Comparison of ENCODE assay signal across 8 cellular contexts in genomic region chr5:80091792-80092192, GRCh38. TPM values are rescaled to one million over a fixed set of nuclear protein-coding genes. Genes with fewer than 3 reads are reported as not detected.
DNase-seq lines count a peak whose midpoint lies in the region; ATAC-seq, FAIRE-seq and TF ChIP-seq lines count a peak whose summit lies in the region.
"Not testable (repeated sequence)": the region's sequence is repeated elsewhere in the genome, so short reads cannot be mapped to it uniquely, and the experiment has no call there.

No MANE protein-coding gene starts in this region.

- H3K4me1 ChIP-seq in kidney (ENCODE audit: control insufficient read depth in 1 of 2, insufficient read depth in 1 of 2, low read depth in 1 of 2, low read length in 2 of 2): peaks cover 0 to 15% of the 10 kb centered on the region in 2 donors

- not testable (repeated sequence) for H3K27me3 Mint-ChIP-seq in effector memory CD8-positive, alpha-beta T cell

- CTCF ChIA-PET in AG04449 (lab: Yijun Ruan, JAX): interaction anchor here (0.6 to 9.6 kb wide), 49 partner anchors 8 to 583 kb away, joined by 3 to 309 read pairs (median 5); partner anchors contain the start of genes HOMER1 and SERINC5

- peak overlapping the region; percentile 17 to 60 for H3K27ac Mint-ChIP-seq in effector memory CD8-positive, alpha-beta T cell

- not testable (repeated sequence) for H3K9me3 Mint-ChIP-seq in effector memory CD8-positive, alpha-beta T cell

- intact Hi-C loops in kidney (cut with DNase I): loop anchor here (10.0 kb wide), 1 partner anchor 203 kb away; no protein-coding TSS in a partner anchor

- FAIRE-seq in kidney (lab: Jason Lieb, UNC): peak; percentile 74

- POLR2A ChIA-PET in AG04449 (lab: Yijun Ruan, JAX): interaction anchor here (0.7 kb wide), 1 partner anchor 215 kb away, joined by 4 read pairs; no protein-coding TSS in a partner anchor

- TF ChIP-seq CTCF in AG04449 (IDR thresholded peaks at IDR 0.05; ENCODE audit: insufficient read depth, low read length, missing control alignments) (peak; percentile 32), GM12872 (IDR thresholded peaks at IDR 0.05; ENCODE audit: insufficient read depth, low read depth, low read length) (peak; percentile 49), NB4 (IDR thresholded peaks at IDR 0.05; ENCODE audit: low read depth, low read length) (peak; percentile 36), kidney (IDR thresholded peaks at IDR 0.05; ENCODE audit: borderline replicate concordance, extremely low read depth, insufficient read depth) (peak; percentile 67), retinal pigment epithelial cell (conservative IDR thresholded peaks at IDR 0.05; ENCODE audit: low read depth, low read length) (peak; percentile 54)

- TF ChIP-seq POLR2A in NB4 (IDR thresholded peaks at IDR 0.05; ENCODE audit: extremely low read depth, insufficient read length): not testable (repeated sequence)

- not testable (repeated sequence) for DNase-seq in AG04449 (ENCODE audit: low read depth, low spot score); kidney; retinal pigment epithelial cell (ENCODE audit: low read depth)
- DNase-seq in NB4 (ENCODE audit: low read depth) (peak; percentile 68), RKO (ENCODE audit: low spot score) (peak; percentile 64)
- peak; percentile 52 for DNase-seq in activated T-cell treated with anti-CD3 and anti-CD28 coated beads, Interleukin-2, amount 50 U/mL, for 1 hour
- DNase-seq in effector memory CD8-positive, alpha-beta T cell: peak; percentile 17 to 40 (median 27)

- H3K9ac ChIP-seq in kidney (ENCODE audit: low read length in 2 of 2): not testable (repeated sequence)

- peak; percentile 69 for ATAC-seq in effector memory CD8-positive, alpha-beta T cell (replicated peaks)

- not testable (repeated sequence) for H3K27ac ChIP-seq in kidney (ENCODE audit: low read depth in 2 of 2, low read length in 2 of 2)

- not testable (repeated sequence) for H3K4me3 Mint-ChIP-seq in effector memory CD8-positive, alpha-beta T cell

- H3K4me3 ChIP-seq in AG04449 (ENCODE audit: low read depth, low read length); NB4 (ENCODE audit: low read depth, low read length); kidney (ENCODE audit: low read length in 2 of 2); retinal pigment epithelial cell (ENCODE audit: low read length): not testable (repeated sequence)

- not testable (repeated sequence) for H3K36me3 ChIP-seq in kidney (ENCODE audit: control insufficient read depth in 1 of 2, insufficient read depth in 2 of 2, low read length in 2 of 2)

- not testable (repeated sequence) for H3K4me1 Mint-ChIP-seq in effector memory CD8-positive, alpha-beta T cell (ENCODE audit: low read depth in 2 of 2)

- H3K9me3 ChIP-seq in kidney (ENCODE audit: control insufficient read depth in 1 of 2, low read length in 2 of 2): not testable (repeated sequence)

- H3K36me3 Mint-ChIP-seq in effector memory CD8-positive, alpha-beta T cell (ENCODE audit: insufficient read depth): not testable (repeated sequence)

RNA-seq across cellular contexts. Expression of gene THBS4, which starts 56.6 kb away (rescaled TPM):
- total RNA-seq in kidney: 1.4 TPM
- polyA plus RNA-seq in kidney (ENCODE audit: insufficient read depth, low read depth, low replicate concordance): 1.8 TPM
